Comparison of ENCODE assay signal across 9 cellular contexts in the genomic region with DNA sequence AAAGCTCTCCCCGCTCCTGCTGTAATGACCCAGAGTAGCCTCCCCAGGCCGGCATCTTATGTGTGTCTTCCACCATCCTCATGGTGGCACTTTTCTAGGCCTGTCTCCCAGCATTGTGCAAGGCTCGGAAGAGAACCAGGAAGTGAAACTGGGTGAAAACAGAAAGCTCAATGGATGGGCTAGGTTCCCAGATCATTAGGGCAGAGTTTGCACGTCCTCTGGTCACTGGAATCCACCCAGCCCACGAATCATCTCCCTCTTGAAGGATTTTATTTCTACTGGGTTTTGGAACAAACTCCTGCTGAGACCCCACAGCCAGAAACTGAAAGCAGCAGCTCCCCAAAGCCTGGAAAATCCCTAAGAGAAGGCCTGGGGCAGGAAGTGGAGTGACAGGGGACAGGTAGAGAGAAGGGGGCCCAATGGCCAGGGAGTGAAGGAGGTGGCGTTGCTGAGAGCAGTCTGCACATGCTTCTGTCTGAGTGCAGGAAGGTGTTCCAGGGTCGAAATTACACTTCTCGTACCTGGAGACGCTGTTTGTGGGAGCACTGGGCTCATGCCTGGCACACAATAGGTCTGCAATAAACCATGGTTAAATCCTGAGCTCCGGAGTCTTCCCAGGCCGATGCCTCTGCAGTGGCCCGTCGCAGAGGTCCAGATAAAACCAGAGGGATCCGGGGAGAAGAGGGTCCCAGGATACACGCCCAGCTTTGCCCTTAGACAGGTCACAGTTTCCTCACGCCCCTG. TPM values are rescaled to one million over a fixed set of nuclear protein-coding genes. Genes with fewer than 3 reads are reported as not detected.
A peak's percentile ranks its signal among the peaks of the same experiment; 100 is the strongest.
DNase-seq lines count a peak whose midpoint lies in the region; ATAC-seq and TF ChIP-seq lines count a peak whose summit lies in the region.
"Had no signal": no experiment of that assay in that cellular context is flagged by ENCODE, and none has a peak within 500 bp of the region (broad histone marks: within the 10 kb centered on the region; RNA-seq: fewer than 3 reads in every experiment).

No MANE protein-coding gene starts in this region.

- DNase-seq in EH (ENCODE audit: low read depth) (peak; percentile 84), RPMI7951 (ENCODE audit: low read depth) (peak; percentile 21), Right ventricle myocardium inferior (ENCODE audit: missing footprints) (no peak), sciatic nerve (ENCODE audit: low spot score) (no peak), HUDEP-2 (lab: John Stamatoyannopoulos, UW; ENCODE audit: unreplicated experiment in 76 of 76) (no peak), PC-9 (no peak), DMS114 treated with DMSO at 0.1 percent for 48 hours (lab: John Stamatoyannopoulos, UW; ENCODE audit: unreplicated experiment) (no peak)
- DNase-seq in activated CD4-positive, alpha-beta T cell treated with anti-CD3 and anti-CD28 coated beads, Interleukin-2, amount 10 ng/mL, durations not matched to agents 24 days and 14 days = no peak

- H3K36me3 Mint-ChIP-seq in activated CD4-positive, alpha-beta T cell treated with anti-CD3 and anti-CD28 coated beads, Interleukin-2, amount 10 ng/mL, durations not matched to agents 24 days and 14 days (ENCODE audit: low read depth) = no peaks in the 10 kb centered on the region
- H3K36me3 Mint-ChIP-seq: activated naive CD4-positive, alpha-beta T cell treated with anti-CD3 and anti-CD28 coated beads, Interleukin-2, amount 50 U/mL, for 24 hours had no signal

- H3K36me3 ChIP-seq in PC-9 (ENCODE audit: low read depth) = no peaks in the 10 kb centered on the region

- H3K27ac Mint-ChIP-seq in activated CD4-positive, alpha-beta T cell treated with anti-CD3 and anti-CD28 coated beads, Interleukin-2, amount 10 ng/mL, durations not matched to agents 24 days and 14 days = no peak overlapping the region

- H3K4me1 Mint-ChIP-seq in activated CD4-positive, alpha-beta T cell treated with anti-CD3 and anti-CD28 coated beads, Interleukin-2, amount 10 ng/mL, durations not matched to agents 24 days and 14 days = peaks cover 8% of the 10 kb centered on the region

- no peaks in the 10 kb centered on the region for H3K79me2 ChIP-seq in PC-9 (ENCODE audit: low read depth)

- H3K27me3 Mint-ChIP-seq in activated CD4-positive, alpha-beta T cell treated with anti-CD3 and anti-CD28 coated beads, Interleukin-2, amount 10 ng/mL, durations not matched to agents 24 days and 14 days = no peaks in the 10 kb centered on the region

- POLR2A ChIA-PET in PC-9 (lab: Charles Lee; ENCODE audit: unreplicated experiment) = no interaction called here

- H3K4me3 Mint-ChIP-seq in activated CD4-positive, alpha-beta T cell treated with anti-CD3 and anti-CD28 coated beads, Interleukin-2, amount 10 ng/mL, durations not matched to agents 24 days and 14 days = no peak overlapping the region
- H3K4me3 Mint-ChIP-seq: activated naive CD4-positive, alpha-beta T cell treated with anti-CD3 and anti-CD28 coated beads, Interleukin-2, amount 50 U/mL, for 24 hours had no signal

- CTCF ChIA-PET in PC-9 (lab: Charles Lee) = no interaction called here

- no peak for TF ChIP-seq CTCF in PC-9 (conservative IDR thresholded peaks at IDR 0.05)

- no peaks in the 10 kb centered on the region for H3K9me3 Mint-ChIP-seq in activated CD4-positive, alpha-beta T cell treated with anti-CD3 and anti-CD28 coated beads, Interleukin-2, amount 10 ng/mL, durations not matched to agents 24 days and 14 days
- H3K9me3 Mint-ChIP-seq: activated naive CD4-positive, alpha-beta T cell treated with anti-CD3 and anti-CD28 coated beads, Interleukin-2, amount 50 U/mL, for 24 hours had no signal

- no peaks in the 10 kb centered on the region for H3K9me3 ChIP-seq in PC-9 (ENCODE audit: insufficient read depth, low read depth)

- no peak overlapping the region for H3K4me2 ChIP-seq in PC-9

- intact Hi-C loops in Right ventricle myocardium inferior (cut with DNase I) (loop anchor here (1.0 kb wide), 1 partner anchor 28 kb away; no protein-coding TSS in a partner anchor), sciatic nerve (cut with DNase I) (no loop called here), PC-9 (cut with micrococcal nuclease; ENCODE audit: unreplicated experiment) (no loop called here)
- intact Hi-C loops in activated CD4-positive, alpha-beta T cell treated with anti-CD3 and anti-CD28 coated beads, Interleukin-2, amount 10 ng/mL, durations not matched to agents 24 days and 14 days (cut with micrococcal nuclease) = no loop called here

- no peaks in the 10 kb centered on the region for H3K4me1 ChIP-seq in PC-9 (replicated peaks; ENCODE audit: insufficient read depth)

- no peaks in the 10 kb centered on the region for H4K20me1 ChIP-seq in PC-9 (ENCODE audit: insufficient read depth)

- ATAC-seq in Right ventricle myocardium inferior (peak; percentile 62), sciatic nerve (peak; percentile 85)

- H3K27ac ChIP-seq in PC-9 = no peak overlapping the region

- H3F3A ChIP-seq in PC-9 (ENCODE audit: insufficient read depth, low read depth) = no peaks in the 10 kb centered on the region

- H3K27me3 ChIP-seq in PC-9 (ENCODE audit: insufficient read depth, low read depth) = no peaks in the 10 kb centered on the region

- no peak overlapping the region for H2AFZ ChIP-seq in PC-9

- no peak overlapping the region for H3K4me3 ChIP-seq in PC-9

- H3K9me2 ChIP-seq in PC-9 (ENCODE audit: insufficient read depth) = no peaks in the 10 kb centered on the region

- no TSS peak for BruUV-seq in PC-9 (replicated peaks; lab: Mats Ljungman, UMichigan)

RNA-seq across cellular contexts. Expression of gene ACVRL1, which starts 15.6 kb away (rescaled TPM):
- total RNA-seq in RPMI7951 (2014; rRNA removed; shearing (Covaris generic)) = 0.29 TPM in 1 of 2 replicates, not detected in the other
- 49.6 TPM for total RNA-seq in Right ventricle myocardium inferior
- total RNA-seq in sciatic nerve = 57.6 TPM
- not detected in 2 replicates for total RNA-seq in activated CD4-positive, alpha-beta T cell treated with anti-CD3 and anti-CD28 coated beads, Interleukin-2, amount 10 ng/mL, durations not matched to agents 24 days and 14 days
- not detected in 2 replicates for total RNA-seq in PC-9 (2021)

RNA-seq across cellular contexts. Expression of gene ACVR1B, which starts 28.6 kb away (rescaled TPM):
- 2.1 and 3.2 TPM in 2 replicates for total RNA-seq in RPMI7951 (2014; rRNA removed; shearing (Covaris generic))
- total RNA-seq in Right ventricle myocardium inferior (10.8 TPM), sciatic nerve (23.9 TPM), PC-9 (2021) (13.4 and 15.4 TPM in 2 replicates)
- 7.1 and 8.1 TPM in 2 replicates for total RNA-seq in activated CD4-positive, alpha-beta T cell treated with anti-CD3 and anti-CD28 coated beads, Interleukin-2, amount 10 ng/mL, durations not matched to agents 24 days and 14 days

RNA-seq across cellular contexts. Expression of gene ANKRD33, which starts 35.0 kb away (rescaled TPM):
- not detected in 2 replicates for total RNA-seq in RPMI7951 (2014; rRNA removed; shearing (Covaris generic))
- total RNA-seq in Right ventricle myocardium inferior (not detected), sciatic nerve (0.76 TPM), PC-9 (2021) (not detected in 2 replicates)
- not detected in 2 replicates for total RNA-seq in activated CD4-positive, alpha-beta T cell treated with anti-CD3 and anti-CD28 coated beads, Interleukin-2, amount 10 ng/mL, durations not matched to agents 24 days and 14 days

Comparison
In these comparisons a context has a peak if more than half of its experiments do, and no peak if none do; other contexts are left out.
1. DNase-seq: peak in EH (single experiment) and RPMI7951 (single experiment); none in Right ventricle myocardium inferior (single experiment), sciatic nerve (single experiment), HUDEP-2 (0 of 76), activated CD4-positive, alpha-beta T cell treated with anti-CD3 and anti-CD28 coated beads, Interleukin-2, amount 10 ng/mL, durations not matched to agents 24 days and 14 days (single experiment), PC-9 (0 of 2) and DMS114 treated with DMSO at 0.1 percent for 48 hours (single experiment).
2. RNA of gene ACVRL1, which starts 15.6 kb away (total RNA-seq): 57.6 TPM in sciatic nerve (single experiment) and 49.6 TPM in Right ventricle myocardium inferior (single experiment); 0.29 TPM in RPMI7951, not detected in activated CD4-positive, alpha-beta T cell treated with anti-CD3 and anti-CD28 coated beads, Interleukin-2, amount 10 ng/mL, durations not matched to agents 24 days and 14 days and not detected in PC-9; every median in the first group is over 10 times any median in the second.